Comparison of ENCODE assay signal across 8 cellular contexts in genomic region chr19:15265849-15266248, GRCh38. TPM values are rescaled to one million over a fixed set of nuclear protein-coding genes. Genes with fewer than 3 reads are reported as not detected.
DNase-seq lines count a peak whose midpoint lies in the region; ATAC-seq and TF ChIP-seq lines count a peak whose summit lies in the region.

No MANE protein-coding gene starts in this region.

- H3K4me1 ChIP-seq in ovary (ENCODE audit: insufficient read depth): peaks cover 23% of the 10 kb centered on the region

- peaks cover 50 to 71% of the 10 kb centered on the region in 2 donors for H3K36me3 Mint-ChIP-seq in stimulated activated naive B cell treated with anti-CD40 and anti-IgM and Interleukin-4, amounts not matched to agents 10 μg/mL and 1 μg/mL and 100 μg/mL, for 72 hours

- no peaks in the 10 kb centered on the region for H3K27me3 Mint-ChIP-seq in stimulated activated naive B cell treated with anti-CD40 and anti-IgM and Interleukin-4, amounts not matched to agents 10 μg/mL and 1 μg/mL and 100 μg/mL, for 72 hours

- H3K4me3 Mint-ChIP-seq in stimulated activated naive B cell treated with anti-CD40 and anti-IgM and Interleukin-4, amounts not matched to agents 10 μg/mL and 1 μg/mL and 100 μg/mL, for 72 hours: no peak overlapping the region

- H3K4me3 ChIP-seq in foreskin fibroblast (ENCODE audit: low read depth in 1 of 2, low read length in 2 of 2) (no peak overlapping the region), ovary (no peak overlapping the region)

- peak; percentile 99 for TF ChIP-seq EP300 in ovary (IDR thresholded peaks at IDR 0.05)

- no peaks in the 10 kb centered on the region for H3K36me3 ChIP-seq in ovary

- DNase-seq in COLO829 (ENCODE audit: low spot score) (peak; percentile 53), RPMI7951 (ENCODE audit: low read depth) (peak; percentile 98), foreskin fibroblast (peak; percentile 97 to 98), ovary (peak; percentile 93 to 99 (median 97)), GM20000 (ENCODE audit: low spot score) (no peak), GM13976 (ENCODE audit: low spot score) (no peak)
- DNase-seq in activated effector memory CD4-positive, alpha-beta T cell treated with anti-CD3 and anti-CD28 coated beads, Interleukin-2, amount 50 U/mL, for 16 hours: no peak
- DNase-seq in stimulated activated naive B cell treated with anti-CD40 and anti-IgM and Interleukin-4, amounts not matched to agents 10 μg/mL and 1 μg/mL and 100 μg/mL, for 72 hours: no peak

- 1 to 9% (median 4%) methylated on average over 8 of the region's 8 CpGs for WGBS in ovary, 3 donors

- peak overlapping the region; percentile 38 to 66 for H3K27ac ChIP-seq in ovary

- H3K27me3 ChIP-seq in ovary: no peaks in the 10 kb centered on the region

- TF ChIP-seq POLR2A in ovary (IDR thresholded peaks at IDR 0.05): no peak

- in situ Hi-C loops in GM13976 (cut with MboI; ENCODE audit: low sequenced_read_pairs, unreplicated experiment): no loop called here

- intact Hi-C loops in ovary (cut with DNase I): loop anchor here in 2 of 4 donors (5.0 to 10.0 kb wide), 3 partner anchors 59 to 299 kb away; no protein-coding TSS in a partner anchor

- H3K4me1 Mint-ChIP-seq in stimulated activated naive B cell treated with anti-CD40 and anti-IgM and Interleukin-4, amounts not matched to agents 10 μg/mL and 1 μg/mL and 100 μg/mL, for 72 hours: peaks cover 21 to 34% of the 10 kb centered on the region in 2 donors

- ATAC-seq in stimulated activated naive B cell treated with anti-CD40 and anti-IgM and Interleukin-4, amounts not matched to agents 10 μg/mL and 1 μg/mL and 100 μg/mL, for 72 hours (replicated peaks): no peak

- TF ChIP-seq CTCF in foreskin fibroblast (IDR thresholded peaks at IDR 0.05; ENCODE audit: low read depth, low read length) (no peak), ovary (IDR thresholded peaks at IDR 0.05) (no peak), GM20000 (IDR thresholded peaks at IDR 0.05; ENCODE audit: extremely low read depth, missing control alignments) (no peak), GM13976 (IDR thresholded peaks at IDR 0.05; ENCODE audit: borderline replicate concordance, control extremely low read depth, extremely low read depth, insufficient read depth, missing control alignments) (no peak)

- no peaks in the 10 kb centered on the region for H3K9me3 Mint-ChIP-seq in stimulated activated naive B cell treated with anti-CD40 and anti-IgM and Interleukin-4, amounts not matched to agents 10 μg/mL and 1 μg/mL and 100 μg/mL, for 72 hours

- no peak overlapping the region for H3K27ac Mint-ChIP-seq in stimulated activated naive B cell treated with anti-CD40 and anti-IgM and Interleukin-4, amounts not matched to agents 10 μg/mL and 1 μg/mL and 100 μg/mL, for 72 hours

- no peaks in the 10 kb centered on the region for H3K9me3 ChIP-seq in ovary

RNA-seq across cellular contexts. Expression of gene EPHX3, which starts 33.6 kb away (rescaled TPM):
- not detected in 2 replicates for total RNA-seq in RPMI7951 (2014; rRNA removed; shearing (Covaris generic))
- under 1 TPM in 6 of 7 donors, not detected in 1; 0.24 to 0.89 (median 0.49) TPM for total RNA-seq in ovary
- polyA plus RNA-seq in ovary: under 1 TPM; 0.30 to 0.67 TPM

Comparison
In these comparisons a context has a peak if more than half of its experiments do, and no peak if none do; other contexts are left out.
1. DNase-seq: peak in COLO829 (single experiment), RPMI7951 (single experiment), foreskin fibroblast (2 of 2) and ovary (5 of 5); none in activated effector memory CD4-positive, alpha-beta T cell treated with anti-CD3 and anti-CD28 coated beads, Interleukin-2, amount 50 U/mL, for 16 hours (single experiment), GM20000 (single experiment), stimulated activated naive B cell treated with anti-CD40 and anti-IgM and Interleukin-4, amounts not matched to agents 10 μg/mL and 1 μg/mL and 100 μg/mL, for 72 hours (single experiment) and GM13976 (single experiment).